In the genomic region with DNA sequence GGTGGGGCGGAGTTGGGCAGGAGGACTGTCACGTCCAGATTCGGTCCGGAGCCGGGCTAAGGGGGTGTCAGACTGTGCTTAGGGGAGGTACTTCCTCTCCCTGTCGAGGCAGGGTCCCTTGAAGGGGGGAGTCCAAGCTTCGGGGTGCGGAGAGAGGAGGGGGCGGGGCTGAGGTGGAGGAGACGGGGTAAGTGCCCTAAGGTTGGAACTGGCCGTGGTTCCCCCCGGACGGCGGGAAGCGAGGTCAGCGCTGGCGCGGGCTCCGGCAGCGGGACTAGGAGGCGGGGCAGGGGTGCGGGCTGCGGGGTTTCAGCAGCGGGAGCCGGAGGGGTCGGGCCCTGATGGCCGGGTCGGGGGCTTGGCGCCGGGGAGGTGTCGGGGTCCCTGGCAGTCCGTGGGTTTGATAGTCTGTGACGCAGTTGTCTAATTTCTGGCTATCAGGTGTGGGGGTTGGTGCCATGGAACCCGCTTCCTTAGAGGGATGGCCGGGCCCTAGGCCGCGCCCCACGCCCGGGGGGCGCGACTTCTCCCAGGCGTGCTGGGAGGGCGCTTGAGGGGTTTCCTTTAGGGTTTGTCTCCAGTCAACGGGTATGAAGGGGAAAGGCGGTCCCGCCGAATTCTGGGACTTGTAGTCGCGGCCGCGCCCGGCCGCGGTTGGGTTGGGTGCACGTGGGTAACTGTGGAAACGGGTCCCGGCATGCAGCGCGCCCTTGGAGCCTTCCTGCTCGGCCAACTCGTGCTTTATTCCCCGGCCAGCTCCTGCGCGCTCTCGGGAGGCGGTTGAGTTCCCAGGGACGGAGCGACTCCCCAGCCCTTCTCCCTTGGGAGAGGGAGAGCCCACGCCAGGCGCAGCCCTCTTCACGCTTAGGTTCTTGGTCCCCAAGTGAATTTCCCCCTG, we compare ENCODE assay signal across 8 cellular contexts. TPM values are rescaled to one million over a fixed set of nuclear protein-coding genes. Genes with fewer than 3 reads are reported as not detected.
DNase-seq lines count a peak whose midpoint lies in the region; FAIRE-seq lines count a peak whose summit lies in the region.

No MANE protein-coding gene starts in this region.

- no peak overlapping the region for H4K91ac ChIP-seq in neuronal stem cell (ENCODE audit: low read depth, low read length, poor library complexity)

- H2AK5ac ChIP-seq in neuronal stem cell (ENCODE audit: low read depth, low read length) = peak overlapping the region; percentile 93

- DNase-seq in G401 (ENCODE audit: low spot score) (peak; percentile 93), HAP-1 (ENCODE audit: low spot score in 2 of 2) (peak; percentile 94 to 96), MG63 (peak; percentile 100), SIG-M5 treated with dmso at 0.1 percent for 504 hours (lab: John Stamatoyannopoulos, UW; ENCODE audit: unreplicated experiment) (peak; percentile 94), frontal cortex (ENCODE audit: low spot score in 2 of 2) (peak; percentile 68 to 80), neuronal stem cell (ENCODE audit: low spot score) (peak; percentile 85), substantia nigra (lab: John Stamatoyannopoulos, UW) (peak; percentile 68 to 96 (median 92))
- DNase-seq in activated naive CD4-positive, alpha-beta T cell treated with Interleukin-2 at 50 U/mL for 16 hours = peak; percentile 83

- H2BK15ac ChIP-seq in neuronal stem cell (ENCODE audit: low read length) = no peak overlapping the region

- H3K4me2 ChIP-seq in neuronal stem cell (ENCODE audit: insufficient read depth, low read length, poor library complexity, severe bottlenecking) = peak overlapping the region; percentile 89

- no peak overlapping the region for H2BK5ac ChIP-seq in neuronal stem cell (ENCODE audit: low read length)

- H3K18ac ChIP-seq in neuronal stem cell (ENCODE audit: low read length) = peak overlapping the region; percentile 85

- no peak overlapping the region for H2BK12ac ChIP-seq in neuronal stem cell (ENCODE audit: low read length)

- peaks cover 6% of the 10 kb centered on the region for H3K79me1 ChIP-seq in neuronal stem cell (ENCODE audit: low read depth, low read length)

- H3K4ac ChIP-seq in neuronal stem cell (ENCODE audit: low read length) = no peak overlapping the region

- no peak overlapping the region for H3K14ac ChIP-seq in neuronal stem cell (ENCODE audit: low read length)

- no peaks in the 10 kb centered on the region for H3K9me3 ChIP-seq in HAP-1
- H3K9me3 ChIP-seq in MG63 = no peaks in the 10 kb centered on the region
- no peaks in the 10 kb centered on the region for H3K9me3 ChIP-seq in neuronal stem cell (replicated peaks in 1 of 2; ENCODE audit: control insufficient read depth in 2 of 2, insufficient read depth in 1 of 2, low read depth in 1 of 2, low read length in 2 of 2)

- H3K4me3 ChIP-seq in HAP-1 (peak overlapping the region; percentile 76), MG63 (peak overlapping the region; percentile 78), neuronal stem cell (ENCODE audit: low read length in 2 of 2) (peak overlapping the region; percentile 91 to 92)

- peaks cover 17% of the 10 kb centered on the region for H3K4me1 ChIP-seq in HAP-1
- peaks cover 6 to 9% of the 10 kb centered on the region in 2 donors for H3K4me1 ChIP-seq in neuronal stem cell (ENCODE audit: control insufficient read depth in 2 of 2, insufficient read depth in 1 of 2, low read depth in 1 of 2, low read length in 2 of 2)

- H3K23ac ChIP-seq in neuronal stem cell (ENCODE audit: low read depth, low read length, poor library complexity) = no peak overlapping the region

- in situ Hi-C loops in G401 (cut with HindIII; ENCODE audit: low sequenced_read_pairs) (no loop called here), HAP-1 (cut with MboI; ENCODE audit: low sequenced_read_pairs) (no loop called here)

- H3K27ac ChIP-seq in neuronal stem cell (replicated peaks; ENCODE audit: low read length) (peak overlapping the region; percentile 73), substantia nigra (ENCODE audit: low read depth, low read length, poor library complexity, severe bottlenecking) (peak overlapping the region; percentile 75)

- peak overlapping the region; percentile 83 for H3K9ac ChIP-seq in neuronal stem cell (ENCODE audit: low read depth, low read length, poor library complexity)

- no peaks in the 10 kb centered on the region for H3K27me3 ChIP-seq in HAP-1 (ENCODE audit: low read depth)
- no peaks in the 10 kb centered on the region for H3K27me3 ChIP-seq in MG63
- no peaks in the 10 kb centered on the region for H3K27me3 ChIP-seq in neuronal stem cell (ENCODE audit: control insufficient read depth in 3 of 3, insufficient read depth in 3 of 3, low read depth in 1 of 3, low read length in 3 of 3)

- H2BK120ac ChIP-seq in neuronal stem cell (ENCODE audit: low read depth, low read length) = no peak overlapping the region

- peak overlapping the region; percentile 92 for H2AFZ ChIP-seq in neuronal stem cell (ENCODE audit: low read length)

- no peaks in the 10 kb centered on the region; the same call in 1 of the 2 replicates for H3K36me3 ChIP-seq in HAP-1 (replicated peaks)
- H3K36me3 ChIP-seq in MG63 = peaks cover 43% of the 10 kb centered on the region
- peaks cover 0 to 28% of the 10 kb centered on the region in 2 donors for H3K36me3 ChIP-seq in neuronal stem cell (replicated peaks in 1 of 2; ENCODE audit: control insufficient read depth in 2 of 2, insufficient read depth in 2 of 2, low read length in 2 of 2)

- H4K8ac ChIP-seq in neuronal stem cell (ENCODE audit: low read depth, low read length) = no peak overlapping the region

- FAIRE-seq in frontal cortex (lab: Jason Lieb, UNC) = no peak

- no CpG with 5 or more reads among the region's 71 CpGs for WGBS in neuronal stem cell (ENCODE audit: extremely low coverage in 2 of 2, insufficient read length in 2 of 2, insufficient replicate concordance in 1 of 2), 2 donors

RNA-seq across cellular contexts. Expression of a gene that starts 1.5 kb away (rescaled TPM):
- total RNA-seq in G401 (2014; rRNA removed; shearing (Covaris generic)) = 24.4 and 34.4 TPM in 2 replicates
- 151 and 229 TPM in 2 replicates for total RNA-seq in MG63 (2014; rRNA removed; shearing (Covaris generic); ENCODE audit: low replicate concordance)
- total RNA-seq in frontal cortex = 124 TPM
- 27.5 TPM for polyA plus RNA-seq in neuronal stem cell (2013, experiment 1 of 2)
- polyA plus RNA-seq in neuronal stem cell (2013, experiment 2 of 2) = 28.4 TPM

Comparison
In these comparisons a context has a peak if more than half of its experiments do, and no peak if none do; other contexts are left out.
1. Peak in every context shown above with its lines: DNase-seq, H3K4me3 ChIP-seq and H3K27ac ChIP-seq.